In genomic region chrX:72268601-72269365, GRCh38 we compare ENCODE assay signal across 15 cellular contexts. TPM values are rescaled to one million over a fixed set of nuclear protein-coding genes. Genes with fewer than 3 reads are reported as not detected.
A peak's percentile ranks its signal among the peaks of the same experiment; 100 is the strongest.
DNase-seq lines count a peak whose midpoint lies in the region; ATAC-seq and TF ChIP-seq lines count a peak whose summit lies in the region.
"Had no signal": no experiment of that assay in that cellular context is flagged by ENCODE, and none has a peak within 500 bp of the region (broad histone marks: within the 10 kb centered on the region; RNA-seq: fewer than 3 reads in every experiment).

No MANE protein-coding gene starts in this region.

- no peaks in the 10 kb centered on the region for H3K9me3 ChIP-seq in thyroid gland

- no peak for TF ChIP-seq CTCF in thyroid gland (IDR thresholded peaks at IDR 0.05)

- H3K4me3 ChIP-seq in ACC112 (ENCODE audit: low read depth, low read length) (peak overlapping the region; percentile 25; the same call in 1 of the 2 replicates), thyroid gland (replicated peaks in 1 of 3) (no peak overlapping the region)

- peak; percentile 68 for DNase-seq in HCEC 1CT
- peak; percentile 71 for DNase-seq in hepatic stellate cell (ENCODE audit: low spot score)
- no peak for DNase-seq in thyroid gland
- DNase-seq in CD1c-positive myeloid dendritic cell (ENCODE audit: extremely low spot score), result no peak
- DNase-seq: aorta; CD4-positive, CD25-positive, alpha-beta regulatory T cell; immature natural killer cell; NCI-H146; stimulated activated CD8-positive, alpha-beta memory T cell treated with anti-CD3 and anti-CD28 coated beads, Interleukin-4, amount 100 ng/mL, for 48 hours; T-cell had no signal

- TF ChIP-seq POLR2A in thyroid gland (IDR thresholded peaks at IDR 0.05), result no peak

- H3K27ac ChIP-seq in ACC112 (ENCODE audit: low read depth, low read length) (peak overlapping the region; percentile 95), angular gyrus (ENCODE audit: low read depth, low read length) (peak overlapping the region; percentile 35), thyroid gland (no peak overlapping the region)

- peaks cover 50% of the 10 kb centered on the region for H3K4me1 ChIP-seq in ACC112 (ENCODE audit: control insufficient read depth, insufficient read depth, low read length, unreplicated experiment)
- H3K4me1 ChIP-seq in thyroid gland, result no peaks in the 10 kb centered on the region

- peaks cover 29% of the 10 kb centered on the region; the same call in 1 of the 2 replicates for H3K36me3 ChIP-seq in ACC112 (ENCODE audit: insufficient read depth, low read length)
- peaks cover 52 to 57% of the 10 kb centered on the region in 2 donors for H3K36me3 ChIP-seq in thyroid gland

- whole genome bisulfite sequencing in thyroid gland, 2 donors, result 79 to 90% methylated on average over 2 of the region's 2 CpGs

- H3K27me3 ChIP-seq in ACC112 (ENCODE audit: insufficient read depth, low read length) (no peaks in the 10 kb centered on the region), thyroid gland (no peaks in the 10 kb centered on the region)

- intact Hi-C loops in thyroid gland (cut with DNase I), result no loop called here

- no peak for ATAC-seq in GM18909 (IDR thresholded peaks at IDR 0.05; ENCODE audit: poor library complexity, unreplicated experiment)
- no peak for ATAC-seq in GM21576 (IDR thresholded peaks at IDR 0.05; ENCODE audit: unreplicated experiment)
- ATAC-seq: esophagus mucosa had no signal

- H3K79me2 ChIP-seq in ACC112 (ENCODE audit: control insufficient read depth, insufficient read depth, low read length, unreplicated experiment), result peaks cover 12% of the 10 kb centered on the region

- H2AFZ ChIP-seq in ACC112 (ENCODE audit: low read length, unreplicated experiment), result no peak overlapping the region

RNA-seq across cellular contexts. Expression of gene RPS4X, which starts 8.3 kb away (rescaled TPM):
- 1,000 to 10,000 TPM in 1 of 4 donors, 100 to 1,000 TPM in 3; 602 to 1,253 (median 805) TPM for total RNA-seq in thyroid gland

RNA-seq across cellular contexts. Expression of gene ERCC6L, which starts 30.0 kb away (rescaled TPM):
- total RNA-seq in thyroid gland, result under 1 TPM in 1 of 4 donors, not detected in 3; 0.13 TPM

RNA-seq across cellular contexts. Expression of gene CITED1, which starts 36.9 kb away (rescaled TPM):
- 10 to 100 TPM in 2 of 4 donors, 1 to 10 TPM in 2; 5.5 to 29.9 (median 17.5) TPM for total RNA-seq in thyroid gland
- total RNA-seq: aorta, esophagus mucosa, T-cell had no signal

Comparison
In these comparisons a context has a peak if more than half of its experiments do, and no peak if none do; other contexts are left out.
1. H3K27ac ChIP-seq: peak in ACC112 (single experiment) and angular gyrus (single experiment); none in thyroid gland (0 of 3).
2. DNase-seq: peak in HCEC 1CT (single experiment) and hepatic stellate cell (single experiment); none in thyroid gland (0 of 2) and CD1c-positive myeloid dendritic cell (single experiment).